ENCODE assay signal across 1 cellular context in the genomic region with DNA sequence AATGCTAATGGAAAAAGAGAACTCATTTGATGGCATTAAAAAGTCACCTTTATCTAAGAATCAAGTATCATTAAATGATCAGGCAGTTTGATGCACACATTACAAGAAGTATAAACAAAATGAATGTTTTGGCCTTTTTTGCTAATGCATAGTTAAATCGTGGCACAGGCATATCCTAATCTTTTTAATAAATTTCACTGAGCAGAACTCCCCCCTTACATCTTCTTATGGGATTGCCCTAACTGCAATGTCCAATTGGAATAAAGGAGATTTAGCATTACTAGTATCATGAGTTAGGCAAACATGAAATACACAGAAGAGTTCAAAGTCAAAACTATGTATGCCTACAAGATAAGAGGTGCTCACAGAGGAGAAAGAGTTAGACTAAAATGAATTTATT.
TF ChIP-seq lines count a peak whose summit lies in the region.

No MANE protein-coding gene starts in this region.

TF ChIP-seq in HepG2, 621 proteins besides CTCF, POLR2A, EP300 and RAD21 (continued from another document and continues in another):
- TF ChIP-seq ZNF710 (CRISPR knock-in tag; IDR thresholded peaks at IDR 0.05; ENCODE audit: borderline replicate concordance): no peak
- no peak for TF ChIP-seq SCMH1 (CRISPR knock-in tag; IDR thresholded peaks at IDR 0.05; ENCODE audit: borderline replicate concordance)
- TF ChIP-seq, protein P1, sequence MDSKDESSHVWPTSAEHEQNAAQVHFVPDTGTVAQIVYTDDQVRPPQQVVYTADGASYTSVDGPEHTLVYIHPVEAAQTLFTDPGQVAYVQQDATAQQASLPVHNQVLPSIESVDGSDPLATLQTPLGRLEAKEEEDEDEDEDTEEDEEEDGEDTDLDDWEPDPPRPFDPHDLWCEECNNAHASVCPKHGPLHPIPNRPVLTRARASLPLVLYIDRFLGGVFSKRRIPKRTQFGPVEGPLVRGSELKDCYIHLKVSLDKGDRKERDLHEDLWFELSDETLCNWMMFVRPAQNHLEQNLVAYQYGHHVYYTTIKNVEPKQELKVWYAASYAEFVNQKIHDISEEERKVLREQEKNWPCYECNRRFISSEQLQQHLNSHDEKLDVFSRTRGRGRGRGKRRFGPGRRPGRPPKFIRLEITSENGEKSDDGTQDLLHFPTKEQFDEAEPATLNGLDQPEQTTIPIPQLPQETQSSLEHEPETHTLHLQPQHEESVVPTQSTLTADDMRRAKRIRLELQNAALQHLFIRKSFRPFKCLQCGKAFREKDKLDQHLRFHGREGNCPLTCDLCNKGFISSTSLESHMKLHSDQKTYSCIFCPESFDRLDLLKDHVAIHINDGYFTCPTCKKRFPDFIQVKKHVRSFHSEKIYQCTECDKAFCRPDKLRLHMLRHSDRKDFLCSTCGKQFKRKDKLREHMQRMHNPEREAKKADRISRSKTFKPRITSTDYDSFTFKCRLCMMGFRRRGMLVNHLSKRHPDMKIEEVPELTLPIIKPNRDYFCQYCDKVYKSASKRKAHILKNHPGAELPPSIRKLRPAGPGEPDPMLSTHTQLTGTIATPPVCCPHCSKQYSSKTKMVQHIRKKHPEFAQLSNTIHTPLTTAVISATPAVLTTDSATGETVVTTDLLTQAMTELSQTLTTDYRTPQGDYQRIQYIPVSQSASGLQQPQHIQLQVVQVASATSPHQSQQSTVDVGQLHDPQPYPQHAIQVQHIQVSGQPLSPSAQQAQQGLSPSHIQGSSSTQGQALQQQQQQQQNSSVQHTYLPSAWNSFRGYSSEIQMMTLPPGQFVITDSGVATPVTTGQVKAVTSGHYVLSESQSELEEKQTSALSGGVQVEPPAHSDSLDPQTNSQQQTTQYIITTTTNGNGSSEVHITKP (CRISPR knock-in tag; IDR thresholded peaks at IDR 0.05; ENCODE audit: low read depth): peak; percentile 98
- peak; percentile 71; the same call in 1 of the 2 replicates for TF ChIP-seq HNF4G (IDR thresholded peaks at IDR 0.05; ENCODE audit: borderline replicate concordance, low read depth, low read length)
- TF ChIP-seq HNF4G (CRISPR knock-in tag; IDR thresholded peaks at IDR 0.05; ENCODE audit: borderline replicate concordance, low read depth): no peak
- peak; percentile 45; the same call in 1 of the 2 replicates for TF ChIP-seq RARA (CRISPR knock-in tag; IDR thresholded peaks at IDR 0.05)
- TF ChIP-seq ZNF333 (CRISPR knock-in tag; IDR thresholded peaks at IDR 0.05; ENCODE audit: borderline replicate concordance): no peak
- peak; percentile 53 for TF ChIP-seq RXRB (CRISPR knock-in tag; IDR thresholded peaks at IDR 0.05; ENCODE audit: borderline replicate concordance)
- TF ChIP-seq SPEN (CRISPR knock-in tag; IDR thresholded peaks at IDR 0.05; ENCODE audit: low read depth): no peak
- TF ChIP-seq, protein P2, sequence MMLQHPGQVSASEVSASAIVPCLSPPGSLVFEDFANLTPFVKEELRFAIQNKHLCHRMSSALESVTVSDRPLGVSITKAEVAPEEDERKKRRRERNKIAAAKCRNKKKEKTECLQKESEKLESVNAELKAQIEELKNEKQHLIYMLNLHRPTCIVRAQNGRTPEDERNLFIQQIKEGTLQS (CRISPR knock-in tag; IDR thresholded peaks at IDR 0.05): no peak
- peak; percentile 24; the same call in 1 of the 2 replicates for TF ChIP-seq ARID5B (CRISPR knock-in tag; IDR thresholded peaks at IDR 0.05)
- TF ChIP-seq, protein P3, sequence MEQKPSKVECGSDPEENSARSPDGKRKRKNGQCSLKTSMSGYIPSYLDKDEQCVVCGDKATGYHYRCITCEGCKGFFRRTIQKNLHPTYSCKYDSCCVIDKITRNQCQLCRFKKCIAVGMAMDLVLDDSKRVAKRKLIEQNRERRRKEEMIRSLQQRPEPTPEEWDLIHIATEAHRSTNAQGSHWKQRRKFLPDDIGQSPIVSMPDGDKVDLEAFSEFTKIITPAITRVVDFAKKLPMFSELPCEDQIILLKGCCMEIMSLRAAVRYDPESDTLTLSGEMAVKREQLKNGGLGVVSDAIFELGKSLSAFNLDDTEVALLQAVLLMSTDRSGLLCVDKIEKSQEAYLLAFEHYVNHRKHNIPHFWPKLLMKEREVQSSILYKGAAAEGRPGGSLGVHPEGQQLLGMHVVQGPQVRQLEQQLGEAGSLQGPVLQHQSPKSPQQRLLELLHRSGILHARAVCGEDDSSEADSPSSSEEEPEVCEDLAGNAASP (CRISPR knock-in tag; IDR thresholded peaks at IDR 0.05; ENCODE audit: borderline replicate concordance): no peak
- peak; percentile 43; the same call in 1 of the 2 replicates for TF ChIP-seq NCOR1 (IDR thresholded peaks at IDR 0.05; ENCODE audit: borderline replicate concordance, low read length)
- TF ChIP-seq THAP11 (CRISPR knock-in tag; IDR thresholded peaks at IDR 0.05): 0 out of 2 replicates have a peak, but pooled peaks have one; percentile 1
- TF ChIP-seq MBD4 (IDR thresholded peaks at IDR 0.05; ENCODE audit: borderline replicate concordance, low read length): 0 out of 2 replicates have a peak, but pooled peaks have one; percentile 26
- peak; percentile 77 for TF ChIP-seq PPARG (CRISPR knock-in tag; conservative IDR thresholded peaks at IDR 0.05)
- no peak for TF ChIP-seq ZBTB21 (CRISPR knock-in tag; IDR thresholded peaks at IDR 0.05)
- no peak for TF ChIP-seq CREM (IDR thresholded peaks at IDR 0.05)
- TF ChIP-seq CREM (CRISPR knock-in tag; IDR thresholded peaks at IDR 0.05): no peak
- TF ChIP-seq ZMYM2 (CRISPR knock-in tag; IDR thresholded peaks at IDR 0.05): no peak
- peak; percentile 91; the same call in 1 of the 2 replicates for TF ChIP-seq ZNF775 (CRISPR knock-in tag; IDR thresholded peaks at IDR 0.05; ENCODE audit: borderline replicate concordance)
- peak; percentile 18; the same call in 1 of the 2 replicates for TF ChIP-seq MED1 (CRISPR knock-in tag; IDR thresholded peaks at IDR 0.05)
- no peak for TF ChIP-seq EEA1 (CRISPR knock-in tag; IDR thresholded peaks at IDR 0.05; ENCODE audit: borderline replicate concordance)
- 0 out of 2 replicates have a peak, but pooled peaks have one; percentile 50 for TF ChIP-seq HNF1A (IDR thresholded peaks at IDR 0.05; ENCODE audit: low read depth)
- TF ChIP-seq HNF1A (CRISPR knock-in tag; IDR thresholded peaks at IDR 0.05; ENCODE audit: borderline replicate concordance): no peak
- TF ChIP-seq ZNF138 (CRISPR knock-in tag; IDR thresholded peaks at IDR 0.05; ENCODE audit: low read depth): no peak
- TF ChIP-seq PAXIP1 (CRISPR knock-in tag; conservative IDR thresholded peaks at IDR 0.05): peak; percentile 68
- TF ChIP-seq, protein P4, sequence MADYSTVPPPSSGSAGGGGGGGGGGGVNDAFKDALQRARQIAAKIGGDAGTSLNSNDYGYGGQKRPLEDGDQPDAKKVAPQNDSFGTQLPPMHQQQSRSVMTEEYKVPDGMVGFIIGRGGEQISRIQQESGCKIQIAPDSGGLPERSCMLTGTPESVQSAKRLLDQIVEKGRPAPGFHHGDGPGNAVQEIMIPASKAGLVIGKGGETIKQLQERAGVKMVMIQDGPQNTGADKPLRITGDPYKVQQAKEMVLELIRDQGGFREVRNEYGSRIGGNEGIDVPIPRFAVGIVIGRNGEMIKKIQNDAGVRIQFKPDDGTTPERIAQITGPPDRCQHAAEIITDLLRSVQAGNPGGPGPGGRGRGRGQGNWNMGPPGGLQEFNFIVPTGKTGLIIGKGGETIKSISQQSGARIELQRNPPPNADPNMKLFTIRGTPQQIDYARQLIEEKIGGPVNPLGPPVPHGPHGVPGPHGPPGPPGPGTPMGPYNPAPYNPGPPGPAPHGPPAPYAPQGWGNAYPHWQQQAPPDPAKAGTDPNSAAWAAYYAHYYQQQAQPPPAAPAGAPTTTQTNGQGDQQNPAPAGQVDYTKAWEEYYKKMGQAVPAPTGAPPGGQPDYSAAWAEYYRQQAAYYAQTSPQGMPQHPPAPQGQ (CRISPR knock-in tag; IDR thresholded peaks at IDR 0.05; ENCODE audit: borderline replicate concordance): no peak
- no peak for TF ChIP-seq ZNF878 (CRISPR knock-in tag; IDR thresholded peaks at IDR 0.05)
- no peak for TF ChIP-seq AHR (CRISPR knock-in tag; IDR thresholded peaks at IDR 0.05)
- TF ChIP-seq ZNF274 (CRISPR knock-in tag; IDR thresholded peaks at IDR 0.05): no peak
